22 cellular contexts compared by ENCODE assay signal in genomic region chr12:94353130-94353529, GRCh38.
"Had no signal": no experiment of that assay in that cellular context is flagged by ENCODE, and none has a peak within 500 bp of the region (broad histone marks: within the 10 kb centered on the region; RNA-seq: fewer than 3 reads in every experiment).

No MANE protein-coding gene starts in this region.

- ATAC-seq: gastroesophageal sphincter, left colon, left ventricle myocardium superior, psoas muscle had no signal

- H3K4me1 ChIP-seq: colonic mucosa, esophagus squamous epithelium, gastroesophageal sphincter, psoas muscle, sigmoid colon, stomach had no signal

- H3K4me3 Mint-ChIP-seq: naive B cell had no signal

- H3K9me3 ChIP-seq: colonic mucosa had no signal

- H3K4me3 ChIP-seq: colonic mucosa, esophagus squamous epithelium, gastroesophageal sphincter, lung, psoas muscle, sigmoid colon, skin epidermis, stomach, thoracic aorta had no signal

- H3K27ac ChIP-seq: colonic mucosa, esophagus squamous epithelium, gastroesophageal sphincter, neutrophil, psoas muscle, sigmoid colon, skin epidermis, stomach, thoracic aorta had no signal

- H3K27me3 ChIP-seq: colonic mucosa, esophagus squamous epithelium, gastroesophageal sphincter, neutrophil, sigmoid colon, stomach had no signal

- H3K4me1 Mint-ChIP-seq: naive B cell had no signal

- H3K27me3 Mint-ChIP-seq: naive B cell had no signal

- H3K36me3 ChIP-seq: colonic mucosa, neutrophil had no signal

- H3K27ac Mint-ChIP-seq: naive B cell had no signal

- DNase-seq: colonic mucosa; dermis blood vessel endothelial cell; esophagus squamous epithelium; foreskin fibroblast; glutamatergic neuron; left colon; left ventricle myocardium superior; mesendoderm; naive B cell; psoas muscle; sigmoid colon; stimulated activated CD4-positive, alpha-beta T cell treated with anti-CD3 and anti-CD28 coated beads, Interleukin-2, amount 100 ng/mL, for 24 hours; stimulated activated CD4-positive, alpha-beta T cell treated with anti-CD3 and anti-CD28 coated beads, Interleukin-4, amount 100 ng/mL, for 4 hours; stimulated activated naive CD4-positive, alpha-beta T cell; stomach; substantia nigra; trophoblast cell had no signal
